In the genomic region with DNA sequence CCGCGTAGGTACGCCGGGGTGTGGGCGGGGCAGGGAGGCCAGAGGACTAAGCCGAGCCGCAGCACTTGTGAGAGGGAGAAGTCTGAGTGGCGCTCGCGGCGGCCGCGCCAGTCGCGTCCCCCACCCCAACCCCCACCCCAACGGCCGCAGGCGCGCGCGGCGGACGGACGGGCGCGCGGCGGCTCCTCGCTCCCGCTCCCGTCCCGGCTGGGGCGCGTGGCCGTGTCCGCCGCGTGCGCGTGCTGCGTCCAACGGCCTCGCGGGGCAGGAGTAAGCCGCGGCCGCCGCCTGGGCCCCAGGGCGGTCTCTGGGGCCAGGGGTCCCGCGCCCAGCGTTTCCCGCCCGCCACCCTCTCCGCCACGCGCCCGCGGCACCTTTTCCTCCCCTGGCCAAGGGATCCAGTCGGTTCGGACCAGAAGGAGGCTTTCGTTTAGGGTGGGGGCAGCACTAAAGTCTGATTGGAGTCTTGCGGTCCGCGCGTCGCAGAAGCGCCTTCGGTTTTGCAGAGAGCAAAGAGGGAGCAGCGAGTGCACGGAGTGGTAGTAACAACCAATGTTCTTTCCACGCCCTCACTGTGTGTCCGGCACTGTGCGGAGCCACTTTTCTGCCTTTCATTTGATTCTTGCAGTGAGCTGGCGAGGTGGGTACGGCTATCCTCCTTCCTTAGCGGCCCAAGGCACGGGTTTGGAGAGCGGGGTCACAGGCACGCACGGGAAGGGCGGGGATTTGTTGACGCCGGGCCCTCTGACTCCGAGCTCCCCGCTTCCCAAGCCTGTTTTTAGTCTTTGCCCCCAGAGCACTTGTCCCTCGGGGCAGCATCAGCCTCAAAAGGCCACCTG, we compare ENCODE assay signal across 8 cellular contexts. TPM values are rescaled to one million over a fixed set of nuclear protein-coding genes. Genes with fewer than 3 reads are reported as not detected.
DNase-seq lines count a peak whose midpoint lies in the region; FAIRE-seq lines count a peak whose summit lies in the region.

No MANE protein-coding gene starts in this region.

- FAIRE-seq in RCC 7860 (lab: Jason Lieb, UNC), result no peak

- H3K27ac ChIP-seq in mesodermal cell (ENCODE audit: low read depth, low read length, severe bottlenecking), result peak overlapping the region; percentile 92

- WGBS in mesodermal cell (ENCODE audit: insufficient coverage in 2 of 2), 2 experiments, result 0% methylated on average over 45 to 55 of the region's 87 CpGs

- peaks cover 19% of the 10 kb centered on the region for H3K36me3 ChIP-seq in mesodermal cell (ENCODE audit: control insufficient read depth, insufficient read depth, low read length)

- H3K4me3 ChIP-seq in Jurkat, Clone E6-1 (ENCODE audit: low read length), result peak overlapping the region; percentile 99
- peak overlapping the region; percentile 99 for H3K4me3 ChIP-seq in mesodermal cell (ENCODE audit: extremely low read depth, insufficient read depth, low read length, poor library complexity, severe bottlenecking)

- no peaks in the 10 kb centered on the region for H3K9me3 ChIP-seq in mesodermal cell (ENCODE audit: control insufficient read depth, low read length)

- peaks cover 10% of the 10 kb centered on the region for H3K4me1 ChIP-seq in mesodermal cell (ENCODE audit: control insufficient read depth, insufficient read depth, low read length, poor library complexity, severe bottlenecking)

- DNase-seq in NCI-H146 (lab: John Stamatoyannopoulos, UW) (peak; percentile 35), NCI-H146 treated with DMSO at 0.1 percent for 48 hours (lab: John Stamatoyannopoulos, UW; ENCODE audit: unreplicated experiment) (no peak), RCC 7860 (ENCODE audit: low spot score) (no peak)
- no peak for DNase-seq in Jurkat, Clone E6-1 (ENCODE audit: low read depth, low spot score)
- peak; percentile 59 for DNase-seq in activated CD4-positive, alpha-beta T cell treated with anti-CD3 and anti-CD28 coated beads for 48 hours
- DNase-seq in effector CD4-positive, alpha-beta T cell, result peak; percentile 28
- DNase-seq in stimulated activated CD8-positive, alpha-beta memory T cell treated with anti-CD3 and anti-CD28 coated beads, Interleukin-4, amount 100 ng/mL, for 1 hour (ENCODE audit: low read depth in 2 of 2, low spot score in 1 of 2), result peak; percentile 7 to 18

RNA-seq across cellular contexts. Expression of gene G3BP1, which starts 0.5 kb away (rescaled TPM):
- polyA plus RNA-seq in Jurkat, Clone E6-1 (2012; ENCODE audit: insufficient read depth, insufficient read length), result 139 TPM
- 88.3 TPM for polyA plus RNA-seq in mesodermal cell (2013, experiment 1 of 2)
- polyA plus RNA-seq in mesodermal cell (2013, experiment 2 of 2), result 84.1 TPM

RNA-seq across cellular contexts. Expression of gene ATOX1, which starts 13.8 kb away (rescaled TPM):
- 114 TPM for polyA plus RNA-seq in Jurkat, Clone E6-1 (2012; ENCODE audit: insufficient read depth, insufficient read length)
- 123 TPM for polyA plus RNA-seq in mesodermal cell (2013, experiment 1 of 2)
- 103 TPM for polyA plus RNA-seq in mesodermal cell (2013, experiment 2 of 2)

Comparison
In these comparisons a context has a peak if more than half of its experiments do, and no peak if none do; other contexts are left out.
1. DNase-seq: peak in NCI-H146 (single experiment), activated CD4-positive, alpha-beta T cell treated with anti-CD3 and anti-CD28 coated beads for 48 hours (single experiment), effector CD4-positive, alpha-beta T cell (single experiment) and stimulated activated CD8-positive, alpha-beta memory T cell treated with anti-CD3 and anti-CD28 coated beads, Interleukin-4, amount 100 ng/mL, for 1 hour (2 of 2); none in NCI-H146 treated with DMSO at 0.1 percent for 48 hours (single experiment), Jurkat, Clone E6-1 (single experiment) and RCC 7860 (single experiment).